Comparison of ENCODE assay signal across 20 cellular contexts in genomic region chr5:90398726-90399125, GRCh38. TPM values are rescaled to one million over a fixed set of nuclear protein-coding genes. Genes with fewer than 3 reads are reported as not detected.
DNase-seq lines count a peak whose midpoint lies in the region; ATAC-seq, FAIRE-seq and TF ChIP-seq lines count a peak whose summit lies in the region.
"Had no signal": no experiment of that assay in that cellular context is flagged by ENCODE, and none has a peak within 500 bp of the region (broad histone marks: within the 10 kb centered on the region; RNA-seq: fewer than 3 reads in every experiment).

No MANE protein-coding gene starts in this region.

- 85% methylated on average over 2 of the region's 2 CpGs for WGBS in K562 (ENCODE audit: insufficient coverage, low coverage, missing lambda C conversion rate)
- WGBS in trophoblast cell (ENCODE audit: extremely low coverage, insufficient coverage, insufficient read length): no CpG with 5 or more reads among the region's 2 CpGs

- TF ChIP-seq RAD21 in K562 (CRISPR knock-in tag; conservative IDR thresholded peaks at IDR 0.05 in 1 of 2, IDR thresholded peaks at IDR 0.05 in 1 of 2): no peak

- H3K14ac ChIP-seq in trophoblast cell (ENCODE audit: low read length): no peak overlapping the region

- TF ChIP-seq CTCF in K562 (IDR thresholded peaks at IDR 0.05 in 2 of 3, conservative IDR thresholded peaks at IDR 0.05 in 1 of 3; ENCODE audit: insufficient read depth in 2 of 3, low read depth in 1 of 3, low read length in 3 of 3): no peak

- no peak for TF ChIP-seq EP300 in K562 (IDR thresholded peaks at IDR 0.05; ENCODE audit: low read length)

- BruUV-seq in K562 (replicated peaks; lab: Mats Ljungman, UMichigan): no TSS peak

- no peak overlapping the region for H2BK12ac ChIP-seq in trophoblast cell (ENCODE audit: low read length)

- TF ChIP-seq POLR2A in K562 (conservative IDR thresholded peaks at IDR 0.05): no peak

- no peak overlapping the region for H2BK120ac ChIP-seq in trophoblast cell (ENCODE audit: insufficient read depth, low read length, poor library complexity)

- ATAC-seq in K562 (peak; percentile 52; the same call in 2 of the 3 replicates), HG02623 (IDR thresholded peaks at IDR 0.05; ENCODE audit: unreplicated experiment) (no peak)
- ATAC-seq: Right ventricle myocardium inferior had no signal

- no peak overlapping the region for H3K18ac ChIP-seq in trophoblast cell (ENCODE audit: low read length)

- H3K36me3 ChIP-seq in K562 (ENCODE audit: control insufficient read depth, insufficient read depth, low read length) (peaks cover 70% of the 10 kb centered on the region), trophoblast cell (ENCODE audit: control insufficient read depth in 1 of 2, insufficient read depth in 2 of 2, low read length in 2 of 2) (no peaks in the 10 kb centered on the region)

- H3K79me2 ChIP-seq in K562 (ENCODE audit: control insufficient read depth, insufficient read depth, low read length): peaks cover 9% of the 10 kb centered on the region; the same call in 2 of the 3 replicates
- H3K79me2 ChIP-seq in trophoblast cell (ENCODE audit: control insufficient read depth, insufficient read depth, low read length, poor library complexity): no peaks in the 10 kb centered on the region

- H3K4me3 ChIP-seq in K562 (no peak overlapping the region), trophoblast cell (ENCODE audit: low read depth, low read length) (no peak overlapping the region)

- no peak for FAIRE-seq in K562 (lab: Jason Lieb, UNC)
- FAIRE-seq: RCC 7860 had no signal

- no peak overlapping the region for H3K4ac ChIP-seq in trophoblast cell (ENCODE audit: low read depth, low read length)

- H3K9ac ChIP-seq in K562 (ENCODE audit: insufficient read depth in 1 of 2, low read depth in 2 of 2, low read length in 2 of 2) (no peak overlapping the region), trophoblast cell (ENCODE audit: low read length) (no peak overlapping the region)
- H3K9ac ChIP-seq: KMS-11 had no signal

- no peaks in the 10 kb centered on the region for H3K9me3 ChIP-seq in K562 (replicated peaks; ENCODE audit: control insufficient read depth, insufficient read depth, low read depth, low read length)
- no peaks in the 10 kb centered on the region for H3K9me3 ChIP-seq in trophoblast cell (ENCODE audit: insufficient read depth, low read depth, low read length)

- intact Hi-C loops in K562 (cut with micrococcal nuclease): no loop called here

- no peak overlapping the region for H4K8ac ChIP-seq in trophoblast cell (ENCODE audit: low read depth, low read length)

- CTCF ChIA-PET in K562 (lab: Yijun Ruan, JAX; ENCODE audit: low intra/inter-chr PET ratio): no interaction called here

- H3K4me2 ChIP-seq in K562 (ENCODE audit: insufficient read depth, low read length) (no peak overlapping the region), trophoblast cell (ENCODE audit: low read length) (no peak overlapping the region)
- H3K4me2 ChIP-seq: KMS-11 had no signal

- no peaks in the 10 kb centered on the region for H3K79me1 ChIP-seq in trophoblast cell (ENCODE audit: low read length)

- H3K4me1 ChIP-seq in K562 (replicated peaks in 1 of 2; ENCODE audit: control insufficient read depth in 2 of 2, insufficient read depth in 2 of 2, low read length in 2 of 2) (no peaks in the 10 kb centered on the region), trophoblast cell (ENCODE audit: control insufficient read depth in 1 of 2, insufficient read depth in 2 of 2, low read length in 2 of 2) (no peaks in the 10 kb centered on the region)

- DNase-seq in NCI-H2227 treated with DMSO at 0.1 percent for 48 hours (lab: John Stamatoyannopoulos, UW) (peak; percentile 12), NCI-H2227 (lab: John Stamatoyannopoulos, UW; ENCODE audit: unreplicated experiment) (no peak), K562 (ENCODE audit: extremely low read depth in 1 of 4, low spot score in 3 of 4) (no peak), substantia nigra (lab: John Stamatoyannopoulos, UW) (peak in 19 of 49 donors; percentile 1 to 59 (median 10)), hepatic stellate cell (ENCODE audit: low spot score) (no peak), trophoblast cell (no peak)
- DNase-seq: AML-193, DMS79 treated with DMSO at 0.1 percent for 48 hours, H7, HFFc6, NCI-H1048, NCI-H1436, NCI-H2029, NCI-H2171 had no signal

- no peaks in the 10 kb centered on the region for H3K27me3 ChIP-seq in K562 (ENCODE audit: control insufficient read depth in 2 of 2, insufficient read depth in 2 of 2, low read length in 2 of 2)
- no peaks in the 10 kb centered on the region for H3K27me3 ChIP-seq in layer of hippocampus (ENCODE audit: control insufficient read depth, insufficient read depth, low read length)
- H3K27me3 ChIP-seq in trophoblast cell (ENCODE audit: insufficient read depth, low read length): no peaks in the 10 kb centered on the region

- H2AFZ ChIP-seq in K562 (ENCODE audit: low read depth, low read length) (no peak overlapping the region), trophoblast cell (ENCODE audit: insufficient read depth, low read length, poor library complexity) (no peak overlapping the region)

- no peak overlapping the region for H3K23ac ChIP-seq in trophoblast cell (ENCODE audit: low read length)

- H2BK5ac ChIP-seq in trophoblast cell (ENCODE audit: low read depth, low read length, poor library complexity): no peak overlapping the region

- H3K27ac ChIP-seq in K562 (ENCODE audit: extremely low read depth, low read depth, low read length) (no peak overlapping the region), layer of hippocampus (ENCODE audit: low read depth, low read length) (peak overlapping the region; percentile 81), substantia nigra (ENCODE audit: low read depth, low read length, poor library complexity, severe bottlenecking) (peak overlapping the region; percentile 65), trophoblast cell (ENCODE audit: low read depth, low read length) (no peak overlapping the region)
- H3K27ac ChIP-seq: 22Rv1, KMS-11 had no signal

- H3K9me1 ChIP-seq in K562 (ENCODE audit: control insufficient read depth, insufficient read depth, low read length): no peaks in the 10 kb centered on the region

- POLR2A ChIA-PET in K562 (lab: Yijun Ruan, JAX): interaction anchor here (3.2 kb wide), 1 partner anchor 11 kb away, joined by 18 read pairs; the partner anchor contains the start of gene CETN3

- in situ Hi-C loops in K562 (cut with MboI): no loop called here

- H4K20me1 ChIP-seq in K562 (replicated peaks; ENCODE audit: control insufficient read depth, insufficient read depth, low read length): no peaks in the 10 kb centered on the region

- no peak overlapping the region for H4K91ac ChIP-seq in trophoblast cell (ENCODE audit: low read depth, low read length)

- H2AK5ac ChIP-seq in trophoblast cell (ENCODE audit: low read length): no peak overlapping the region

- H4K12ac ChIP-seq in trophoblast cell (ENCODE audit: low read depth, low read length): no peak overlapping the region

TF ChIP-seq in K562, 482 proteins besides CTCF, POLR2A, EP300 and RAD21:
- TF ChIP-seq TAF9B (IDR thresholded peaks at IDR 0.05; ENCODE audit: partially characterized antibody): no peak

RNA-seq across cellular contexts. Expression of gene CETN3, which starts 10.8 kb away (rescaled TPM):
- total RNA-seq in K562 (2011; cell fraction: chromatin; rRNA removed; ENCODE audit: low replicate concordance): 6.3 and 30.9 TPM in 2 replicates
- total RNA-seq in K562 (2011; cell fraction: nucleolus; rRNA removed): 2.3 and 5.0 TPM in 2 replicates
- 11.4 and 21.7 TPM in 2 replicates for total RNA-seq in K562 (2011; cell fraction: nucleoplasm; rRNA removed)
- total RNA-seq in K562 (2014; rRNA removed): 41.6 and 57.3 TPM in 2 replicates
- total RNA-seq in K562 (2014; rRNA removed; fragmentation: Illumina TruSeq; extraction: Trizol): 99.4 and 121 TPM in 2 replicates
- total RNA-seq in K562 (2015; rRNA removed; fragmentation: Illumina TruSeq; extraction: Trizol): 74.5 and 82.4 TPM in 2 replicates
- 42.8 and 43.3 TPM in 2 replicates for total RNA-seq in K562 (2021)
- polyA plus RNA-seq in K562 (2011; rRNA removed): 38.4 and 63.2 TPM in 2 replicates
- polyA plus RNA-seq in K562 (2011; cell fraction: cytosol; rRNA removed): 1.1 and 6.2 TPM in 2 replicates
- polyA plus RNA-seq in K562 (2011; cell fraction: nucleus; rRNA removed): 6.0 and 10.5 TPM in 2 replicates
- polyA plus RNA-seq in K562 (2012): 46.4 and 76.7 TPM in 2 replicates
- 77.6 and 87.4 TPM in 2 replicates for polyA plus RNA-seq in K562 (2014; fragmentation: Illumina TruSeq; extraction: Trizol)
- 10 to 100 TPM; 80.5 to 91.3 TPM for polyA plus RNA-seq in K562 (2014; fragmentation: Nextera tagmentation; extraction: Ambion mirVana)
- 109 and 113 TPM in 2 replicates for polyA plus RNA-seq in K562 (2014; rRNA removed)
- polyA minus RNA-seq in K562 (2011; rRNA and poly(A)+ RNA removed): 11.1 and 15.7 TPM in 2 replicates
- 5.7 and 9.1 TPM in 2 replicates for polyA minus RNA-seq in K562 (2011; cell fraction: cytosol; rRNA and poly(A)+ RNA removed)
- polyA minus RNA-seq in K562 (2011; cell fraction: nucleus; rRNA and poly(A)+ RNA removed): 11.0 and 27.2 TPM in 2 replicates
- 23.2 and 25.2 TPM in 2 replicates for polyA plus RNA-seq in trophoblast cell (2013)

Comparison
In these comparisons a context has a peak if more than half of its experiments do, and no peak if none do; other contexts are left out.
1. H3K27ac ChIP-seq: peak in layer of hippocampus (single experiment) and substantia nigra (single experiment); none in K562 (single experiment) and trophoblast cell (single experiment).